Comparison of ENCODE assay signal across 25 cellular contexts in genomic region chr21:45502600-45502999, GRCh38. TPM values are rescaled to one million over a fixed set of nuclear protein-coding genes. Genes with fewer than 3 reads are reported as not detected.
DNase-seq lines count a peak whose midpoint lies in the region; ATAC-seq, FAIRE-seq and TF ChIP-seq lines count a peak whose summit lies in the region.
"Had no signal": no experiment of that assay in that cellular context is flagged by ENCODE, and none has a peak within 500 bp of the region (broad histone marks: within the 10 kb centered on the region; RNA-seq: fewer than 3 reads in every experiment).

No MANE protein-coding gene starts in this region.

- TF ChIP-seq CTCF in CD14-positive monocyte (IDR thresholded peaks at IDR 0.05) = no peak
- no peak for TF ChIP-seq CTCF in GM12878 (IDR thresholded peaks at IDR 0.05 in 2 of 3, conservative IDR thresholded peaks at IDR 0.05 in 1 of 3; ENCODE audit: control insufficient read depth in 2 of 3, extremely low read depth in 1 of 3, insufficient read depth in 1 of 3, low read depth in 3 of 3, low read length in 3 of 3)
- TF ChIP-seq CTCF in ovary (IDR thresholded peaks at IDR 0.05) = no peak

- H3K27me3 ChIP-seq in GM12878 (replicated peaks in 1 of 2; ENCODE audit: control insufficient read depth in 2 of 2, insufficient read depth in 2 of 2, low read length in 1 of 2) (no peaks in the 10 kb centered on the region), ovary (no peaks in the 10 kb centered on the region)
- H3K27me3 ChIP-seq: cardiac muscle cell, Peyer's patch had no signal

- ATAC-seq in GM12878 (peak; percentile 32; the same call in 2 of the 3 replicates), HG03196 (IDR thresholded peaks at IDR 0.05; ENCODE audit: unreplicated experiment) (no peak), GM21423 (IDR thresholded peaks at IDR 0.05; ENCODE audit: unreplicated experiment) (no peak)

- 0 out of 2 replicates have a peak overlapping the region, but pooled peaks have one; percentile 26 for H3K4me2 ChIP-seq in GM12878 (ENCODE audit: control insufficient read depth, insufficient read depth)

- in situ Hi-C loops in GM12878 (cut with MboI) = no loop called here

- H4K20me1 ChIP-seq in GM12878 (ENCODE audit: control insufficient read depth, insufficient read depth) = no peaks in the 10 kb centered on the region

- no peak overlapping the region for H3K4me3 Mint-ChIP-seq in CD14-positive monocyte
- H3K4me3 Mint-ChIP-seq: stimulated activated naive B cell treated with anti-CD40 and anti-IgM and Interleukin-4, amounts not matched to agents 10 μg/mL and 1 μg/mL and 100 μg/mL, for 72 hours had no signal

- H3K4me1 Mint-ChIP-seq in CD14-positive monocyte = no peaks in the 10 kb centered on the region

- TF ChIP-seq POLR2A in GM12878 (IDR thresholded peaks at IDR 0.05; ENCODE audit: low read depth, low read length) (no peak), ovary (IDR thresholded peaks at IDR 0.05) (no peak)

- no TSS peak for BruUV-seq in GM12878 (replicated peaks; lab: Mats Ljungman, UMichigan)

- H3K4me1 ChIP-seq in GM12878 (ENCODE audit: control insufficient read depth, insufficient read depth, low read length) (peaks cover 2% of the 10 kb centered on the region; the same call in 1 of the 2 replicates), ovary (ENCODE audit: insufficient read depth) (no peaks in the 10 kb centered on the region)
- H3K4me1 ChIP-seq: left ventricle myocardium inferior, Peyer's patch had no signal

- intact Hi-C loops in CD14-positive monocyte (cut with micrococcal nuclease) (no loop called here), GM12878 (cut with micrococcal nuclease; ENCODE audit: unreplicated experiment) (no loop called here), ovary (cut with DNase I) (no loop called here)

- H3K27me3 Mint-ChIP-seq in CD14-positive monocyte (ENCODE audit: low read depth in 3 of 3) = peaks cover 2 to 7% (median 4%) of the 10 kb centered on the region in 3 donors

- H3K9me3 ChIP-seq in GM12878 (replicated peaks; ENCODE audit: control insufficient read depth, insufficient read depth, low read length) (no peaks in the 10 kb centered on the region; the same call in 2 of the 3 replicates), ovary (no peaks in the 10 kb centered on the region)
- H3K9me3 ChIP-seq: left ventricle myocardium inferior, Peyer's patch had no signal

- peaks cover 0 to 7% (median 4%) of the 10 kb centered on the region in 7 donors for H3K9me3 Mint-ChIP-seq in CD14-positive monocyte

- H3K4me3 ChIP-seq in GM12878 = peak overlapping the region; percentile 22; the same call in 1 of the 2 replicates
- no peak overlapping the region for H3K4me3 ChIP-seq in ovary
- H3K4me3 ChIP-seq: cardiac muscle cell, left ventricle myocardium inferior, Peyer's patch had no signal

- WGBS in GM12878 (ENCODE audit: insufficient coverage, insufficient replicate concordance, low lambda C conversion rate, missing lambda C conversion rate) = 25% methylated on average over 10 of the region's 10 CpGs
- 91 to 92% (median 91%) methylated on average over 10 of the region's 10 CpGs for WGBS in ovary, 3 donors

- H3K36me3 Mint-ChIP-seq in CD14-positive monocyte = no peaks in the 10 kb centered on the region
- H3K36me3 Mint-ChIP-seq: stimulated activated naive B cell treated with anti-CD40 and anti-IgM and Interleukin-4, amounts not matched to agents 10 μg/mL and 1 μg/mL and 100 μg/mL, for 72 hours had no signal

- CTCF ChIA-PET in GM12878 (lab: Yijun Ruan, JAX) = interaction anchor here (0.7 kb wide), 1 partner anchor 90 kb away, joined by 3 read pairs; no protein-coding TSS in a partner anchor

- RAD21 ChIA-PET in GM12878 (lab: Charles Lee; ENCODE audit: unreplicated experiment) = no interaction called here

- peak; percentile 3 for DNase-seq in activated CD8-positive, alpha-beta memory T cell treated with anti-CD3 and anti-CD28 coated beads, Interleukin-2, amount 50 U/mL, for 4 hours
- DNase-seq in activated CD8-positive, alpha-beta memory T cell treated with anti-CD3 and anti-CD28 coated beads for 24 hours = no peak
- DNase-seq in CD14-positive monocyte (ENCODE audit: low spot score) = peak; percentile 24
- no peak for DNase-seq in GM12878 (ENCODE audit: low read depth, low spot score)
- peak in 4 of 5 donors; percentile 5 to 21 (median 13) for DNase-seq in ovary
- no peak for DNase-seq in NCI-H2029 treated with DMSO at 0.1 percent for 48 hours (lab: John Stamatoyannopoulos, UW)
- DNase-seq: activated CD4-positive, alpha-beta T cell treated with anti-CD3 and anti-CD28 coated beads, Interleukin-2, amount 50 U/mL, for 48 hours; activated gamma-delta T cell; cortex of kidney; effector memory CD4-positive, alpha-beta T cell; H7; Karpas-422; NCI-H1417 treated with DMSO at 0.1 percent for 48 hours; NCI-H2081 treated with DMSO at 0.1 percent for 48 hours; NCI-H748 treated with DMSO at 0.1 percent for 48 hours; occipital lobe; SHP77 treated with DMSO at 0.1 percent for 48 hours; stimulated activated naive B cell treated with anti-CD40 and anti-IgM and Interleukin-4, amounts not matched to agents 10 μg/mL and 1 μg/mL and 100 μg/mL, for 72 hours had no signal

- no peak overlapping the region for H2AFZ ChIP-seq in GM12878 (ENCODE audit: control insufficient read depth, low read depth, low read length)

- SMC1A ChIA-PET in GM12878 (lab: Charles Lee; ENCODE audit: uncharacterized antibody, unreplicated experiment) = no interaction called here

- no peak for TF ChIP-seq RAD21 in GM12878 (IDR thresholded peaks at IDR 0.05; ENCODE audit: insufficient read depth, low read depth, low read length)

- no peak overlapping the region for H3K27ac ChIP-seq in GM12878 (ENCODE audit: control insufficient read depth, insufficient read depth)
- no peak overlapping the region for H3K27ac ChIP-seq in ovary
- H3K27ac ChIP-seq: cardiac muscle cell, left ventricle myocardium inferior, Peyer's patch had no signal

- no peaks in the 10 kb centered on the region for H3K36me3 ChIP-seq in GM12878 (ENCODE audit: control insufficient read depth in 2 of 2, insufficient read depth in 2 of 2, low read length in 1 of 2)
- H3K36me3 ChIP-seq in ovary = no peaks in the 10 kb centered on the region

- H3K79me2 ChIP-seq in GM12878 (ENCODE audit: control insufficient read depth, insufficient read depth, low read length) = no peaks in the 10 kb centered on the region

- POLR2A ChIA-PET in GM12878 (lab: Charles Lee) = no interaction called here

- TF ChIP-seq EP300 in GM12878 (IDR thresholded peaks at IDR 0.05; ENCODE audit: borderline replicate concordance in 1 of 2, control insufficient read depth in 1 of 2, low read depth in 2 of 2, low read length in 2 of 2) (no peak), ovary (IDR thresholded peaks at IDR 0.05) (no peak)

- no peak overlapping the region for H3K9ac ChIP-seq in GM12878 (ENCODE audit: control insufficient read depth, insufficient read depth, low read length)

- no peak for FAIRE-seq in GM12878 (lab: Jason Lieb, UNC)
- FAIRE-seq: astrocyte, GM12891 had no signal

- H3K27ac Mint-ChIP-seq in CD14-positive monocyte = no peak overlapping the region
- H3K27ac Mint-ChIP-seq: stimulated activated naive B cell treated with anti-CD40 and anti-IgM and Interleukin-4, amounts not matched to agents 10 μg/mL and 1 μg/mL and 100 μg/mL, for 72 hours had no signal

TF ChIP-seq in GM12878, 131 proteins besides CTCF, POLR2A, EP300 and RAD21 (continues in another document):
- no peak for TF ChIP-seq REST (IDR thresholded peaks at IDR 0.05; ENCODE audit: low read depth, low read length)

RNA-seq across cellular contexts. Expression of gene SLC19A1, which starts 39.6 kb away (rescaled TPM):
- polyA plus RNA-seq in CD14-positive monocyte = 10 to 100 TPM; 39.9 to 53.0 TPM
- total RNA-seq in GM12878 (2013; cell fraction: nucleolus; rRNA removed) = 66.8 and 69.0 TPM in 2 replicates
- total RNA-seq in GM12878 (2014; rRNA removed) = 14.7 and 18.4 TPM in 2 replicates
- total RNA-seq in GM12878 (2014; rRNA removed; fragmentation: Illumina TruSeq; extraction: Trizol) = 5.5 and 6.1 TPM in 2 replicates
- total RNA-seq in GM12878 (2021) = 43.8 and 49.7 TPM in 2 replicates
- 3.7 TPM for polyA plus RNA-seq in GM12878 (2011; ENCODE audit: low read depth)
- polyA plus RNA-seq in GM12878 (2011; rRNA removed) = 1.9 and 5.6 TPM in 2 replicates
- polyA plus RNA-seq in GM12878 (2011; cell fraction: cytosol; rRNA removed) = 10.4 and 16.7 TPM in 2 replicates
- polyA plus RNA-seq in GM12878 (2011; cell fraction: nucleus; rRNA removed) = 36.7 and 53.6 TPM in 2 replicates
- polyA plus RNA-seq in GM12878 (2012) = 12.3 and 13.1 TPM in 2 replicates
- polyA plus RNA-seq in GM12878 (2014; fragmentation: Illumina TruSeq; extraction: Trizol) = 1.6 and 3.5 TPM in 2 replicates
- polyA plus RNA-seq in GM12878 (2014; fragmentation: Nextera tagmentation; extraction: Ambion mirVana) = 1 to 10 TPM in 1 of 2 experiments, under 1 TPM in 1; 0.42 to 1.5 TPM
- 23.8 and 29.8 TPM in 2 replicates for polyA plus RNA-seq in GM12878 (2014; rRNA removed)
- 10 to 100 TPM; 40.3 to 42.0 TPM for polyA plus RNA-seq in GM12878 (2016; fragmentation: Nextera tagmentation; extraction: Ambion mirVana)
- 16.2 and 21.9 TPM in 2 replicates for polyA minus RNA-seq in GM12878 (2011; rRNA and poly(A)+ RNA removed)
- polyA minus RNA-seq in GM12878 (2011; cell fraction: cytosol; rRNA and poly(A)+ RNA removed) = 9.0 and 10.3 TPM in 2 replicates
- polyA minus RNA-seq in GM12878 (2011; cell fraction: nucleus; rRNA and poly(A)+ RNA removed) = 12.1 and 17.7 TPM in 2 replicates
- total RNA-seq in ovary = 10 to 100 TPM in 4 of 7 donors, 1 to 10 TPM in 3; 2.4 to 18.2 (median 10.1) TPM
- 1 to 10 TPM in 1 of 2 donors, under 1 TPM in 1; 0.88 to 6.9 TPM for polyA plus RNA-seq in ovary

Comparison
In these comparisons a context has a peak if more than half of its experiments do, and no peak if none do; other contexts are left out.
1. DNase-seq: peak in activated CD8-positive, alpha-beta memory T cell treated with anti-CD3 and anti-CD28 coated beads, Interleukin-2, amount 50 U/mL, for 4 hours (single experiment), CD14-positive monocyte (single experiment) and ovary (4 of 5); none in activated CD8-positive, alpha-beta memory T cell treated with anti-CD3 and anti-CD28 coated beads for 24 hours (single experiment), GM12878 (single experiment) and NCI-H2029 treated with DMSO at 0.1 percent for 48 hours (single experiment).